ENCODE assay signal across 1 cellular context in genomic region chr12:121128908-121129704, GRCh38.
TF ChIP-seq lines count a peak whose summit lies in the region.

No MANE protein-coding gene starts in this region.

TF ChIP-seq in K562, 482 proteins besides CTCF, POLR2A, EP300 and RAD21 (continued from another document and continues in another):
- TF ChIP-seq ZNF175 (CRISPR knock-in tag; IDR thresholded peaks at IDR 0.05; ENCODE audit: low read depth) = no peak
- no peak for TF ChIP-seq ZNF764 (CRISPR knock-in tag; IDR thresholded peaks at IDR 0.05; ENCODE audit: low read depth)
- no peak for TF ChIP-seq ZNF23 (CRISPR knock-in tag; IDR thresholded peaks at IDR 0.05)
- no peak for TF ChIP-seq SREBF1 (IDR thresholded peaks at IDR 0.05; ENCODE audit: borderline replicate concordance, low read depth, low read length)
- TF ChIP-seq RBFOX2 (IDR thresholded peaks at IDR 0.05; ENCODE audit: low read depth, low read length) = peak; percentile 43; the same call in 1 of the 2 replicates
- TF ChIP-seq HNRNPH1 (optimal IDR thresholded peaks at IDR 0.05; ENCODE audit: low read depth, low read length) = no peak
- TF ChIP-seq MTA1 (IDR thresholded peaks at IDR 0.05; ENCODE audit: borderline replicate concordance) = no peak
- TF ChIP-seq E2F3 (CRISPR knock-in tag; IDR thresholded peaks at IDR 0.05) = peak; percentile 53; the same call in 1 of the 2 replicates
- no peak for TF ChIP-seq ZNF778 (CRISPR knock-in tag; IDR thresholded peaks at IDR 0.05)
- no peak for TF ChIP-seq TGIF2 (CRISPR knock-in tag; IDR thresholded peaks at IDR 0.05)
- TF ChIP-seq ELF1 (tag; IDR thresholded peaks at IDR 0.05) = no peak
- 0 out of 2 replicates have a peak, but pooled peaks have one; percentile 21 for TF ChIP-seq PKNOX1 (IDR thresholded peaks at IDR 0.05)
- TF ChIP-seq BRCA1 (IDR thresholded peaks at IDR 0.05) = no peak
- no peak for TF ChIP-seq BRCA1 (CRISPR knock-in tag; IDR thresholded peaks at IDR 0.05)
- TF ChIP-seq, protein P1, sequence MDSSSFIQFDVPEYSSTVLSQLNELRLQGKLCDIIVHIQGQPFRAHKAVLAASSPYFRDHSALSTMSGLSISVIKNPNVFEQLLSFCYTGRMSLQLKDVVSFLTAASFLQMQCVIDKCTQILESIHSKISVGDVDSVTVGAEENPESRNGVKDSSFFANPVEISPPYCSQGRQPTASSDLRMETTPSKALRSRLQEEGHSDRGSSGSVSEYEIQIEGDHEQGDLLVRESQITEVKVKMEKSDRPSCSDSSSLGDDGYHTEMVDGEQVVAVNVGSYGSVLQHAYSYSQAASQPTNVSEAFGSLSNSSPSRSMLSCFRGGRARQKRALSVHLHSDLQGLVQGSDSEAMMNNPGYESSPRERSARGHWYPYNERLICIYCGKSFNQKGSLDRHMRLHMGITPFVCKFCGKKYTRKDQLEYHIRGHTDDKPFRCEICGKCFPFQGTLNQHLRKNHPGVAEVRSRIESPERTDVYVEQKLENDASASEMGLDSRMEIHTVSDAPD (CRISPR knock-in tag; IDR thresholded peaks at IDR 0.05) = no peak
- TF ChIP-seq NCOR1 (IDR thresholded peaks at IDR 0.05) = no peak
- TF ChIP-seq FUS (optimal IDR thresholded peaks at IDR 0.05; ENCODE audit: low read depth, low read length) = no peak
- TF ChIP-seq, protein P2, sequence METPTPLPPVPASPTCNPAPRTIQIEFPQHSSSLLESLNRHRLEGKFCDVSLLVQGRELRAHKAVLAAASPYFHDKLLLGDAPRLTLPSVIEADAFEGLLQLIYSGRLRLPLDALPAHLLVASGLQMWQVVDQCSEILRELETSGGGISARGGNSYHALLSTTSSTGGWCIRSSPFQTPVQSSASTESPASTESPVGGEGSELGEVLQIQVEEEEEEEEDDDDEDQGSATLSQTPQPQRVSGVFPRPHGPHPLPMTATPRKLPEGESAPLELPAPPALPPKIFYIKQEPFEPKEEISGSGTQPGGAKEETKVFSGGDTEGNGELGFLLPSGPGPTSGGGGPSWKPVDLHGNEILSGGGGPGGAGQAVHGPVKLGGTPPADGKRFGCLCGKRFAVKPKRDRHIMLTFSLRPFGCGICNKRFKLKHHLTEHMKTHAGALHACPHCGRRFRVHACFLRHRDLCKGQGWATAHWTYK (CRISPR knock-in tag; IDR thresholded peaks at IDR 0.05) = no peak
- no peak for TF ChIP-seq ZNF668 (CRISPR knock-in tag; IDR thresholded peaks at IDR 0.05)
- no peak for TF ChIP-seq NR1H2 (CRISPR knock-in tag; IDR thresholded peaks at IDR 0.05)
- TF ChIP-seq CHCHD3 (CRISPR knock-in tag; IDR thresholded peaks at IDR 0.05) = no peak
- no peak for TF ChIP-seq ZNF431 (CRISPR knock-in tag; IDR thresholded peaks at IDR 0.05)
- TF ChIP-seq MAFG (tag; conservative IDR thresholded peaks at IDR 0.05) = peak; percentile 23; the same call in 1 of the 2 replicates
- TF ChIP-seq ZNF232 (CRISPR knock-in tag; IDR thresholded peaks at IDR 0.05) = no peak
- TF ChIP-seq TOE1 (IDR thresholded peaks at IDR 0.05; ENCODE audit: borderline replicate concordance) = peak; percentile 12; the same call in 1 of the 2 replicates
- TF ChIP-seq TOE1 (CRISPR knock-in tag; IDR thresholded peaks at IDR 0.05; ENCODE audit: borderline replicate concordance, low read depth) = no peak
- no peak for TF ChIP-seq KAT7 (CRISPR knock-in tag; IDR thresholded peaks at IDR 0.05; ENCODE audit: borderline replicate concordance)
- TF ChIP-seq SOX6 (IDR thresholded peaks at IDR 0.05) = no peak
- no peak for TF ChIP-seq MCM2 (IDR thresholded peaks at IDR 0.05; ENCODE audit: low read depth)
- TF ChIP-seq ZBTB26 (CRISPR knock-in tag; IDR thresholded peaks at IDR 0.05) = peak; percentile 92
- TF ChIP-seq KDM1A (IDR thresholded peaks at IDR 0.05) = no peak
- TF ChIP-seq ETV1 (tag; conservative IDR thresholded peaks at IDR 0.05; ENCODE audit: low read depth) = 0 out of 2 replicates have a peak, but pooled peaks have one; percentile 21
- no peak for TF ChIP-seq NCOA6 (IDR thresholded peaks at IDR 0.05)
- TF ChIP-seq ZNF280B (CRISPR knock-in tag; IDR thresholded peaks at IDR 0.05) = no peak
- no peak for TF ChIP-seq SIN3A (IDR thresholded peaks at IDR 0.05; ENCODE audit: borderline replicate concordance in 2 of 2, control insufficient read depth in 1 of 2, low read depth in 2 of 2, low read length in 2 of 2)
- no peak for TF ChIP-seq ZNF655 (CRISPR knock-in tag; IDR thresholded peaks at IDR 0.05)
- TF ChIP-seq ZNF395 (CRISPR knock-in tag; IDR thresholded peaks at IDR 0.05) = no peak; the same call in 1 of the 2 replicates
- peak; percentile 59; the same call in 1 of the 2 replicates for TF ChIP-seq MYBL2 (IDR thresholded peaks at IDR 0.05; ENCODE audit: low read depth)
- no peak for TF ChIP-seq MYBL2 (CRISPR knock-in tag; IDR thresholded peaks at IDR 0.05; ENCODE audit: borderline replicate concordance)
- TF ChIP-seq L3MBTL2 (IDR thresholded peaks at IDR 0.05) = peak; percentile 98
- no peak for TF ChIP-seq HEY1 (CRISPR knock-in tag; IDR thresholded peaks at IDR 0.05; ENCODE audit: borderline replicate concordance)
- no peak for TF ChIP-seq PTBP1 (IDR thresholded peaks at IDR 0.05; ENCODE audit: low read depth, low read length)
- TF ChIP-seq BRD4 (IDR thresholded peaks at IDR 0.05) = no peak
- TF ChIP-seq ZNF197 (CRISPR knock-in tag; IDR thresholded peaks at IDR 0.05; ENCODE audit: low read depth) = 0 out of 2 replicates have a peak, but pooled peaks have one; percentile 49
- TF ChIP-seq TAF7 (tag; IDR thresholded peaks at IDR 0.05) = no peak; the same call in 1 of the 2 replicates
- TF ChIP-seq MXI1 (IDR thresholded peaks at IDR 0.05; ENCODE audit: low read depth, low read length) = no peak
- TF ChIP-seq C11orf30 (IDR thresholded peaks at IDR 0.05; ENCODE audit: low read depth) = no peak
- TF ChIP-seq NFE2L1 (tag; IDR thresholded peaks at IDR 0.05; ENCODE audit: borderline replicate concordance, low read depth) = no peak
- TF ChIP-seq TBP (optimal IDR thresholded peaks at IDR 0.05; ENCODE audit: low read depth, low read length) = peak; percentile 65
- TF ChIP-seq SUPT5H (IDR thresholded peaks at IDR 0.05) = peak; percentile 29; the same call in 1 of the 2 replicates
- TF ChIP-seq KHSRP (IDR thresholded peaks at IDR 0.05) = no peak
- no peak for TF ChIP-seq JUNB (CRISPR knock-in tag; conservative IDR thresholded peaks at IDR 0.05)
- TF ChIP-seq CBX2 (IDR thresholded peaks at IDR 0.05; ENCODE audit: insufficient read depth, low read length, poor library complexity, severe bottlenecking) = no peak
- TF ChIP-seq CBX3 (IDR thresholded peaks at IDR 0.05; ENCODE audit: borderline replicate concordance in 1 of 2, low read length in 2 of 2) = no peak
- TF ChIP-seq, protein P3, sequence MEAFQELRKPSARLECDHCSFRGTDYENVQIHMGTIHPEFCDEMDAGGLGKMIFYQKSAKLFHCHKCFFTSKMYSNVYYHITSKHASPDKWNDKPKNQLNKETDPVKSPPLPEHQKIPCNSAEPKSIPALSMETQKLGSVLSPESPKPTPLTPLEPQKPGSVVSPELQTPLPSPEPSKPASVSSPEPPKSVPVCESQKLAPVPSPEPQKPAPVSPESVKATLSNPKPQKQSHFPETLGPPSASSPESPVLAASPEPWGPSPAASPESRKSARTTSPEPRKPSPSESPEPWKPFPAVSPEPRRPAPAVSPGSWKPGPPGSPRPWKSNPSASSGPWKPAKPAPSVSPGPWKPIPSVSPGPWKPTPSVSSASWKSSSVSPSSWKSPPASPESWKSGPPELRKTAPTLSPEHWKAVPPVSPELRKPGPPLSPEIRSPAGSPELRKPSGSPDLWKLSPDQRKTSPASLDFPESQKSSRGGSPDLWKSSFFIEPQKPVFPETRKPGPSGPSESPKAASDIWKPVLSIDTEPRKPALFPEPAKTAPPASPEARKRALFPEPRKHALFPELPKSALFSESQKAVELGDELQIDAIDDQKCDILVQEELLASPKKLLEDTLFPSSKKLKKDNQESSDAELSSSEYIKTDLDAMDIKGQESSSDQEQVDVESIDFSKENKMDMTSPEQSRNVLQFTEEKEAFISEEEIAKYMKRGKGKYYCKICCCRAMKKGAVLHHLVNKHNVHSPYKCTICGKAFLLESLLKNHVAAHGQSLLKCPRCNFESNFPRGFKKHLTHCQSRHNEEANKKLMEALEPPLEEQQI (IDR thresholded peaks at IDR 0.05) = no peak
- no peak for TF ChIP-seq ZNF140 (CRISPR knock-in tag; IDR thresholded peaks at IDR 0.05)
- no peak for TF ChIP-seq ZBTB1 (CRISPR knock-in tag; IDR thresholded peaks at IDR 0.05; ENCODE audit: borderline replicate concordance, low read depth)
- no peak for TF ChIP-seq POU5F1 (IDR thresholded peaks at IDR 0.05; ENCODE audit: borderline replicate concordance, low read depth, low read length, partially characterized antibody)
- TF ChIP-seq SIX5 (IDR thresholded peaks at IDR 0.05; ENCODE audit: borderline replicate concordance in 1 of 2, insufficient read depth in 1 of 2, low read depth in 1 of 2, low read length in 2 of 2) = no peak
- no peak for TF ChIP-seq MCM3 (IDR thresholded peaks at IDR 0.05)
- TF ChIP-seq MEF2D (tag; conservative IDR thresholded peaks at IDR 0.05; ENCODE audit: low read depth) = peak; percentile 97
- 0 out of 2 replicates have a peak, but pooled peaks have one; percentile 31 for TF ChIP-seq HDAC8 (tag; IDR thresholded peaks at IDR 0.05)
- no peak for TF ChIP-seq FOXA1 (IDR thresholded peaks at IDR 0.05; ENCODE audit: borderline replicate concordance)
- TF ChIP-seq ZBTB49 (CRISPR knock-in tag; IDR thresholded peaks at IDR 0.05; ENCODE audit: borderline replicate concordance) = no peak
- TF ChIP-seq ATF7 (IDR thresholded peaks at IDR 0.05) = no peak
- no peak for TF ChIP-seq LARP7 (IDR thresholded peaks at IDR 0.05)
- TF ChIP-seq ZFP30 (CRISPR knock-in tag; IDR thresholded peaks at IDR 0.05; ENCODE audit: borderline replicate concordance) = no peak
